ENCODE assay signal across 14 cellular contexts in genomic region chr12:71684081-71684480, GRCh38. TPM values are rescaled to one million over a fixed set of nuclear protein-coding genes. Genes with fewer than 3 reads are reported as not detected.
A peak's percentile ranks its signal among the peaks of the same experiment; 100 is the strongest.
DNase-seq lines count a peak whose midpoint lies in the region; ATAC-seq and TF ChIP-seq lines count a peak whose summit lies in the region.
"Had no signal": no experiment of that assay in that cellular context is flagged by ENCODE, and none has a peak within 500 bp of the region (broad histone marks: within the 10 kb centered on the region; RNA-seq: fewer than 3 reads in every experiment).

No MANE protein-coding gene starts in this region.

- no peak overlapping the region for H3K27ac Mint-ChIP-seq in natural killer cell treated with Interleukin-12 subunit alpha and Interleukin-12 subunit beta and Interleukin-15 and Interleukin-18, amount 100 ng/mL, for 72 hours

- no peak overlapping the region for H3K4me3 ChIP-seq in NB4 (ENCODE audit: low read depth, low read length)
- no peak overlapping the region for H3K4me3 ChIP-seq in MG63
- H3K4me3 ChIP-seq: esophagus squamous epithelium, mucosa of descending colon, right lobe of liver had no signal

- H3K36me3 Mint-ChIP-seq in natural killer cell treated with Interleukin-12 subunit alpha and Interleukin-12 subunit beta and Interleukin-15 and Interleukin-18, amount 100 ng/mL, for 72 hours = no peaks in the 10 kb centered on the region

- no peak for TF ChIP-seq CTCF in NB4 (IDR thresholded peaks at IDR 0.05; ENCODE audit: low read depth, low read length)

- H3K9me3 ChIP-seq in MG63 = no peaks in the 10 kb centered on the region
- H3K9me3 ChIP-seq: esophagus squamous epithelium, mucosa of descending colon, right lobe of liver, testis had no signal

- H3K36me3 ChIP-seq in MG63 = no peaks in the 10 kb centered on the region
- H3K36me3 ChIP-seq: esophagus squamous epithelium, right lobe of liver had no signal

- H3K27me3 Mint-ChIP-seq in natural killer cell treated with Interleukin-12 subunit alpha and Interleukin-12 subunit beta and Interleukin-15 and Interleukin-18, amount 100 ng/mL, for 72 hours = no peaks in the 10 kb centered on the region

- peak; percentile 86 for DNase-seq in Caki2 (ENCODE audit: low read depth)
- DNase-seq in NB4 (ENCODE audit: low read depth) = peak; percentile 14
- peak; percentile 16 for DNase-seq in amniotic epithelial cell (ENCODE audit: low read depth)
- no peak for DNase-seq in natural killer cell treated with Interleukin-12 subunit alpha and Interleukin-12 subunit beta and Interleukin-15 and Interleukin-18, amount 100 ng/mL, for 72 hours (ENCODE audit: low spot score)
- no peak for DNase-seq in NCI-H2029 (lab: John Stamatoyannopoulos, UW)
- no peak for DNase-seq in MG63
- DNase-seq in NCI-H748 treated with DMSO at 0.1 percent for 48 hours (lab: John Stamatoyannopoulos, UW) = no peak
- DNase-seq: esophagus squamous epithelium, mucosa of descending colon, NCI-H1436, NCI-H526, right lobe of liver, testis had no signal

- peaks cover 7 to 15% of the 10 kb centered on the region in 2 donors for H3K4me1 Mint-ChIP-seq in natural killer cell treated with Interleukin-12 subunit alpha and Interleukin-12 subunit beta and Interleukin-15 and Interleukin-18, amount 100 ng/mL, for 72 hours (ENCODE audit: low read depth in 2 of 2)

- no peak for ATAC-seq in natural killer cell treated with Interleukin-12 subunit alpha and Interleukin-12 subunit beta and Interleukin-15 and Interleukin-18, amount 100 ng/mL, for 72 hours
- no peak for ATAC-seq in GM21423 (IDR thresholded peaks at IDR 0.05; ENCODE audit: unreplicated experiment)
- ATAC-seq: mucosa of descending colon had no signal

- H3K27me3 ChIP-seq in MG63 = no peaks in the 10 kb centered on the region
- H3K27me3 ChIP-seq: esophagus squamous epithelium, right lobe of liver, testis had no signal

- peak overlapping the region; percentile 17 for H3K4me3 Mint-ChIP-seq in natural killer cell treated with Interleukin-12 subunit alpha and Interleukin-12 subunit beta and Interleukin-15 and Interleukin-18, amount 100 ng/mL, for 72 hours

- no peak for TF ChIP-seq POLR2A in NB4 (IDR thresholded peaks at IDR 0.05; ENCODE audit: extremely low read depth, insufficient read length)

- H3K9me3 Mint-ChIP-seq in natural killer cell treated with Interleukin-12 subunit alpha and Interleukin-12 subunit beta and Interleukin-15 and Interleukin-18, amount 100 ng/mL, for 72 hours = no peaks in the 10 kb centered on the region

- in situ Hi-C loops in Caki2 (cut with HindIII; ENCODE audit: low pct_unique_long_range_greater_than_20kb, low sequenced_read_pairs) = no loop called here

RNA-seq across cellular contexts. Expression of gene TMEM19, which starts 1.8 kb away (rescaled TPM):
- 38.4 and 78.5 TPM in 2 replicates for total RNA-seq in Caki2 (2014; rRNA removed; shearing (Covaris generic); ENCODE audit: low replicate concordance)
- 10 to 100 TPM; 13.4 to 24.8 TPM for total RNA-seq in natural killer cell treated with Interleukin-12 subunit alpha and Interleukin-12 subunit beta and Interleukin-15 and Interleukin-18, amount 100 ng/mL, for 72 hours
- total RNA-seq in MG63 (2014; rRNA removed; shearing (Covaris generic); ENCODE audit: low replicate concordance) = 30.5 and 47.5 TPM in 2 replicates

RNA-seq across cellular contexts. Expression of gene THAP2, which starts 20.0 kb away (rescaled TPM):
- total RNA-seq in Caki2 (2014; rRNA removed; shearing (Covaris generic); ENCODE audit: low replicate concordance) = 2.1 and 18.6 TPM in 2 replicates
- total RNA-seq in natural killer cell treated with Interleukin-12 subunit alpha and Interleukin-12 subunit beta and Interleukin-15 and Interleukin-18, amount 100 ng/mL, for 72 hours = 1 to 10 TPM; 5.2 to 9.2 TPM
- 1.3 and 3.0 TPM in 2 replicates for total RNA-seq in MG63 (2014; rRNA removed; shearing (Covaris generic); ENCODE audit: low replicate concordance)

RNA-seq across cellular contexts. Expression of gene ZFC3H1, which starts 20.4 kb away (rescaled TPM):
- 3.2 and 9.8 TPM in 2 replicates for total RNA-seq in Caki2 (2014; rRNA removed; shearing (Covaris generic); ENCODE audit: low replicate concordance)
- total RNA-seq in natural killer cell treated with Interleukin-12 subunit alpha and Interleukin-12 subunit beta and Interleukin-15 and Interleukin-18, amount 100 ng/mL, for 72 hours = 100 to 1,000 TPM in 1 of 2 donors, 10 to 100 TPM in 1; 71.1 to 104 TPM
- total RNA-seq in MG63 (2014; rRNA removed; shearing (Covaris generic); ENCODE audit: low replicate concordance) = 11.5 and 34.6 TPM in 2 replicates

Comparison
In these comparisons a context has a peak if more than half of its experiments do, and no peak if none do; other contexts are left out.
1. DNase-seq: peak in Caki2 (single experiment), NB4 (single experiment) and amniotic epithelial cell (single experiment); none in natural killer cell treated with Interleukin-12 subunit alpha and Interleukin-12 subunit beta and Interleukin-15 and Interleukin-18, amount 100 ng/mL, for 72 hours (single experiment), NCI-H2029 (single experiment), MG63 (single experiment) and NCI-H748 treated with DMSO at 0.1 percent for 48 hours (single experiment).